ENCODE assay signal across 9 cellular contexts in the genomic region with DNA sequence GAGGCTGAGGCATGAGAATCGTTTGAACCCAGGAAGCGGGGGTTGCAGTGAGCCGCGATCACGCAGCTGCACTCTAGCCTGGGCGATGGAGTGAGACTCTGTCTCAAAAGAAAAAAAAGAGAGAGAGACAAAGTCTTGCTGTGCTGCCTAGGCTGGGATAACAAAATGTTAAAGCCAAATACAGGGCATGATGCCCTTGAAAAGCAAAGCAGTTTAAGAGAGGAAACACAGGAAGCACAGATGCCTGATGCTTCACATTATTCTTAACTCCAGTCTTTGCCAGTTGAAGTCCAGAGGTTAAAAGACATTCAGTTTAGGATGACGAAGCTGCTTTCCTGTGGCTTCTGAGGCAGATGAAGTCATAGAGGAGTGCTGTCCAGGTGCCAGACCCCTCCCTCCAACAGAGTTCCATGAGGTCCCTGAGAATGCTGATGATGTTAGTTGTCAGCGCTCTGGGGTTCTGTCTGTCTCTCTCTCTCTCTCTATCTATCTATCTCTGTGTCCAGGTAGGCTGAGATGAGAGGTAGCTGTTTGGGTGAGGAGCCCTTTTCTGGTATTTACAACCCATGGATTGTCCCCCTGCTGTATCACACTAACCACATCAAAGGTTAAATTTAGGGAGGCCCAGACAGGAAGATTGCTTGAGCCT. TPM values are rescaled to one million over a fixed set of nuclear protein-coding genes. Genes with fewer than 3 reads are reported as not detected.
DNase-seq lines count a peak whose midpoint lies in the region; ATAC-seq, FAIRE-seq and TF ChIP-seq lines count a peak whose summit lies in the region.
"Had no signal": no experiment of that assay in that cellular context is flagged by ENCODE, and none has a peak within 500 bp of the region (broad histone marks: within the 10 kb centered on the region; RNA-seq: fewer than 3 reads in every experiment).

No MANE protein-coding gene starts in this region.

- H3K4me3 Mint-ChIP-seq in astrocyte (ENCODE audit: unreplicated experiment): peak overlapping the region; percentile 8
- H3K4me3 Mint-ChIP-seq in nephron: peak overlapping the region; percentile 19 to 45 (median 41)
- no peak overlapping the region for H3K4me3 Mint-ChIP-seq in WTC11
- H3K4me3 Mint-ChIP-seq: effector memory CD8-positive, alpha-beta T cell had no signal

- peak overlapping the region; percentile 65 for H3K4me2 ChIP-seq in astrocyte (ENCODE audit: low read length)

- H3K9ac ChIP-seq in astrocyte (ENCODE audit: low read length): peak overlapping the region; percentile 70

- FAIRE-seq in astrocyte (lab: Jason Lieb, UNC): no peak

- no peaks in the 10 kb centered on the region for H3K27me3 ChIP-seq in astrocyte (ENCODE audit: insufficient read depth, low read length)
- no peaks in the 10 kb centered on the region for H3K27me3 ChIP-seq in tibial nerve

- H3K27me3 Mint-ChIP-seq in astrocyte (ENCODE audit: low read depth, unreplicated experiment) (no peaks in the 10 kb centered on the region), nephron (ENCODE audit: low read depth) (peaks cover 7% of the 10 kb centered on the region), WTC11 (ENCODE audit: low read depth) (peaks cover 9% of the 10 kb centered on the region)

- CTCF ChIA-PET in WTC11 (lab: Charles Lee): interaction anchor here (0.7 to 7.8 kb wide), 7 partner anchors 12 to 254 kb away, joined by 3 to 280 read pairs (median 18); partner anchors contain the start of gene MMP14

- peak overlapping the region; percentile 19 for H2AFZ ChIP-seq in astrocyte (ENCODE audit: low read depth, low read length)

- peak overlapping the region; percentile 99 for H3K27ac Mint-ChIP-seq in astrocyte (ENCODE audit: unreplicated experiment)
- H3K27ac Mint-ChIP-seq in nephron: peak overlapping the region; percentile 51 to 86 (median 81)
- no peak overlapping the region for H3K27ac Mint-ChIP-seq in WTC11
- H3K27ac Mint-ChIP-seq: effector memory CD8-positive, alpha-beta T cell had no signal

- POLR2A ChIA-PET in WTC11 (lab: Charles Lee): interaction anchor here (0.6 to 6.5 kb wide), 2 partner anchors 13 to 106 kb away, joined by 3 to 81 read pairs; partner anchors contain the start of gene MMP14

- H3K27ac ChIP-seq in astrocyte (ENCODE audit: low read depth, low read length) (peak overlapping the region; percentile 78), tibial nerve (no peak overlapping the region)

- peaks cover 17% of the 10 kb centered on the region for H3K4me1 ChIP-seq in astrocyte (ENCODE audit: insufficient read depth, low read length)
- H3K4me1 ChIP-seq in tibial nerve: peaks cover 0 to 35% (median 5%) of the 10 kb centered on the region in 4 donors

- H3K36me3 Mint-ChIP-seq in astrocyte (ENCODE audit: low read depth, unreplicated experiment) (no peaks in the 10 kb centered on the region), nephron (ENCODE audit: low read depth) (no peaks in the 10 kb centered on the region), WTC11 (no peaks in the 10 kb centered on the region)

- no peaks in the 10 kb centered on the region for H3K9me3 ChIP-seq in astrocyte (ENCODE audit: insufficient read depth, low read depth, low read length)
- no peaks in the 10 kb centered on the region for H3K9me3 ChIP-seq in tibial nerve

- DNase-seq in Daoy (ENCODE audit: low read depth) (peak; percentile 95), Kasumi-1 (lab: John Stamatoyannopoulos, UW) (peak; percentile 14 to 31), astrocyte (ENCODE audit: low read depth) (peak; percentile 97), NCI-H524 treated with DMSO at 0.1 percent for 48 hours (lab: John Stamatoyannopoulos, UW) (no peak), cerebellum (ENCODE audit: low spot score) (no peak), WTC11 (ENCODE audit: low spot score) (no peak), tibial nerve (ENCODE audit: low spot score in 2 of 2) (no peak)
- DNase-seq: effector memory CD8-positive, alpha-beta T cell had no signal

- peaks cover 4% of the 10 kb centered on the region for H3K79me2 ChIP-seq in astrocyte (ENCODE audit: insufficient read depth, low read length)

- no peaks in the 10 kb centered on the region for H4K20me1 ChIP-seq in astrocyte (ENCODE audit: insufficient read depth, low read length)

- TF ChIP-seq CTCF in astrocyte (IDR thresholded peaks at IDR 0.05; ENCODE audit: insufficient read depth, low read depth, low read length) (no peak), nephron (IDR thresholded peaks at IDR 0.05; ENCODE audit: unreplicated experiment in 3 of 3) (no peak), WTC11 (IDR thresholded peaks at IDR 0.05) (no peak), tibial nerve (IDR thresholded peaks at IDR 0.05) (no peak)

- H3K9me3 Mint-ChIP-seq in astrocyte (ENCODE audit: unreplicated experiment) (peaks cover 3% of the 10 kb centered on the region), nephron (no peaks in the 10 kb centered on the region), WTC11 (no peaks in the 10 kb centered on the region)
- H3K9me3 Mint-ChIP-seq: effector memory CD8-positive, alpha-beta T cell had no signal

- TF ChIP-seq EP300 in tibial nerve (IDR thresholded peaks at IDR 0.05): no peak

- ATAC-seq in WTC11: no peak
- ATAC-seq: effector memory CD8-positive, alpha-beta T cell had no signal

- H3K4me3 ChIP-seq in astrocyte (ENCODE audit: insufficient read depth, low read depth, low read length) (peak overlapping the region; percentile 0), tibial nerve (no peak overlapping the region)

- H3K36me3 ChIP-seq in astrocyte (ENCODE audit: insufficient read depth, low read length) (no peaks in the 10 kb centered on the region), tibial nerve (no peaks in the 10 kb centered on the region)

- H3K4me1 Mint-ChIP-seq in astrocyte (ENCODE audit: low read depth, unreplicated experiment) (peaks cover 35% of the 10 kb centered on the region), nephron (peaks cover 43% of the 10 kb centered on the region), WTC11 (peaks cover 53% of the 10 kb centered on the region)

- no peak for TF ChIP-seq POLR2A in tibial nerve (IDR thresholded peaks at IDR 0.05)

- 46 to 47% methylated on average over 8 of the region's 8 CpGs for WGBS in tibial nerve, 2 donors

TF ChIP-seq in WTC11, 78 proteins besides CTCF, POLR2A, EP300 and RAD21 (continues in another document):
- TF ChIP-seq, protein P1, sequence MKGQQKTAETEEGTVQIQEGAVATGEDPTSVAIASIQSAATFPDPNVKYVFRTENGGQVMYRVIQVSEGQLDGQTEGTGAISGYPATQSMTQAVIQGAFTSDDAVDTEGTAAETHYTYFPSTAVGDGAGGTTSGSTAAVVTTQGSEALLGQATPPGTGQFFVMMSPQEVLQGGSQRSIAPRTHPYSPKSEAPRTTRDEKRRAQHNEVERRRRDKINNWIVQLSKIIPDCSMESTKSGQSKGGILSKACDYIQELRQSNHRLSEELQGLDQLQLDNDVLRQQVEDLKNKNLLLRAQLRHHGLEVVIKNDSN (CRISPR knock-in tag; IDR thresholded peaks at IDR 0.05): no peak
- no peak for TF ChIP-seq ZNF121 (CRISPR knock-in tag; IDR thresholded peaks at IDR 0.05)
- TF ChIP-seq ETV6 (CRISPR knock-in tag; IDR thresholded peaks at IDR 0.05): no peak
- no peak for TF ChIP-seq SP1 (CRISPR knock-in tag; conservative IDR thresholded peaks at IDR 0.05)
- no peak for TF ChIP-seq TEAD1 (CRISPR knock-in tag; IDR thresholded peaks at IDR 0.05)
- no peak for TF ChIP-seq NR1H2 (CRISPR knock-in tag; IDR thresholded peaks at IDR 0.05)
- TF ChIP-seq, protein P2, sequence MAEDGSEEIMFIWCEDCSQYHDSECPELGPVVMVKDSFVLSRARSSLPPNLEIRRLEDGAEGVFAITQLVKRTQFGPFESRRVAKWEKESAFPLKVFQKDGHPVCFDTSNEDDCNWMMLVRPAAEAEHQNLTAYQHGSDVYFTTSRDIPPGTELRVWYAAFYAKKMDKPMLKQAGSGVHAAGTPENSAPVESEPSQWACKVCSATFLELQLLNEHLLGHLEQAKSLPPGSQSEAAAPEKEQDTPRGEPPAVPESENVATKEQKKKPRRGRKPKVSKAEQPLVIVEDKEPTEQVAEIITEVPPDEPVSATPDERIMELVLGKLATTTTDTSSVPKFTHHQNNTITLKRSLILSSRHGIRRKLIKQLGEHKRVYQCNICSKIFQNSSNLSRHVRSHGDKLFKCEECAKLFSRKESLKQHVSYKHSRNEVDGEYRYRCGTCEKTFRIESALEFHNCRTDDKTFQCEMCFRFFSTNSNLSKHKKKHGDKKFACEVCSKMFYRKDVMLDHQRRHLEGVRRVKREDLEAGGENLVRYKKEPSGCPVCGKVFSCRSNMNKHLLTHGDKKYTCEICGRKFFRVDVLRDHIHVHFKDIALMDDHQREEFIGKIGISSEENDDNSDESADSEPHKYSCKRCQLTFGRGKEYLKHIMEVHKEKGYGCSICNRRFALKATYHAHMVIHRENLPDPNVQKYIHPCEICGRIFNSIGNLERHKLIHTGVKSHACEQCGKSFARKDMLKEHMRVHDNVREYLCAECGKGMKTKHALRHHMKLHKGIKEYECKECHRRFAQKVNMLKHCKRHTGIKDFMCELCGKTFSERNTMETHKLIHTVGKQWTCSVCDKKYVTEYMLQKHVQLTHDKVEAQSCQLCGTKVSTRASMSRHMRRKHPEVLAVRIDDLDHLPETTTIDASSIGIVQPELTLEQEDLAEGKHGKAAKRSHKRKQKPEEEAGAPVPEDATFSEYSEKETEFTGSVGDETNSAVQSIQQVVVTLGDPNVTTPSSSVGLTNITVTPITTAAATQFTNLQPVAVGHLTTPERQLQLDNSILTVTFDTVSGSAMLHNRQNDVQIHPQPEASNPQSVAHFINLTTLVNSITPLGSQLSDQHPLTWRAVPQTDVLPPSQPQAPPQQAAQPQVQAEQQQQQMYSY (CRISPR knock-in tag; IDR thresholded peaks at IDR 0.05): no peak

RNA-seq across cellular contexts. Expression of gene MRPL52, which starts 4.9 kb away (rescaled TPM):
- total RNA-seq in Daoy (2014; rRNA removed; shearing (Covaris generic)): 174 and 223 TPM in 2 replicates
- total RNA-seq in astrocyte (169 and 182 TPM in 2 replicates), cerebellum (25.8 TPM), WTC11 (2021) (170 to 200 TPM (median 200 TPM) in 3 replicates), tibial nerve (10 to 100 TPM; 26.7 to 44.0 (median 30.2) TPM)

RNA-seq across cellular contexts. Expression of gene SLC7A7, which starts 9.6 kb away (rescaled TPM):
- 0.51 and 1.8 TPM in 2 replicates for total RNA-seq in Daoy (2014; rRNA removed; shearing (Covaris generic))
- total RNA-seq in astrocyte (13.3 and 14.3 TPM in 2 replicates), cerebellum (2.2 TPM), WTC11 (2021) (3.0 to 4.3 TPM (median 4.2 TPM) in 3 replicates), tibial nerve (10 to 100 TPM in 3 of 4 donors, 1 to 10 TPM in 1; 8.4 to 39.8 (median 19.0) TPM)

RNA-seq across cellular contexts. Expression of gene MMP14, which starts 11.6 kb away (rescaled TPM):
- total RNA-seq in Daoy (2014; rRNA removed; shearing (Covaris generic)): 158 and 176 TPM in 2 replicates
- total RNA-seq in astrocyte (911 and 1,063 TPM in 2 replicates), cerebellum (17.6 TPM), WTC11 (2021) (81.6 to 94.4 TPM (median 83.9 TPM) in 3 replicates), tibial nerve (100 to 1,000 TPM; 101 to 222 (median 145) TPM)

RNA-seq across cellular contexts. Expression of gene LRP10, which starts 46.7 kb away (rescaled TPM):
- total RNA-seq in Daoy (2014; rRNA removed; shearing (Covaris generic)): 17.3 and 21.1 TPM in 2 replicates
- 142 and 157 TPM in 2 replicates for total RNA-seq in astrocyte
- total RNA-seq in cerebellum: 7.8 TPM
- total RNA-seq in WTC11 (2021): 18.4 to 24.0 TPM (median 19.0 TPM) in 3 replicates
- total RNA-seq in tibial nerve: 100 to 1,000 TPM in 2 of 4 donors, 10 to 100 TPM in 2; 82.3 to 151 (median 97.0) TPM

RNA-seq across cellular contexts. Expression of gene REM2, which starts 58.2 kb away (rescaled TPM):
- total RNA-seq in Daoy (2014; rRNA removed; shearing (Covaris generic)): 0.74 TPM in 1 of 2 replicates, not detected in the other
- total RNA-seq in astrocyte (0.48 and 0.79 TPM in 2 replicates), cerebellum (4.0 TPM), WTC11 (2021) (1.1 to 1.5 TPM (median 1.5 TPM) in 3 replicates), tibial nerve (under 1 TPM in 2 of 4 donors, not detected in 2; 0.42 to 0.44 TPM)

Comparison
In these comparisons a context has a peak if more than half of its experiments do, and no peak if none do; other contexts are left out.
1. DNase-seq: peak in Daoy (single experiment), Kasumi-1 (2 of 2) and astrocyte (single experiment); none in NCI-H524 treated with DMSO at 0.1 percent for 48 hours (single experiment), cerebellum (single experiment), WTC11 (single experiment) and tibial nerve (0 of 2).